In genomic region chr6:43172127-43173007, GRCh38 we compare ENCODE assay signal across 9 cellular contexts. TPM values are rescaled to one million over a fixed set of nuclear protein-coding genes. Genes with fewer than 3 reads are reported as not detected.
DNase-seq lines count a peak whose midpoint lies in the region; ATAC-seq, FAIRE-seq and TF ChIP-seq lines count a peak whose summit lies in the region.
"Had no signal": no experiment of that assay in that cellular context is flagged by ENCODE, and none has a peak within 500 bp of the region (broad histone marks: within the 10 kb centered on the region; RNA-seq: fewer than 3 reads in every experiment).

No MANE protein-coding gene starts in this region.

- H3K27ac ChIP-seq in endothelial cell of umbilical vein (ENCODE audit: insufficient read depth, low read depth, low read length) = peak overlapping the region; percentile 48

- TF ChIP-seq POLR2A in endothelial cell of umbilical vein (IDR thresholded peaks at IDR 0.05; ENCODE audit: low read depth, low read length) = no peak

- H3K4me2 ChIP-seq in endothelial cell of umbilical vein (ENCODE audit: insufficient read depth, low read length) = peak overlapping the region; percentile 79

- no peaks in the 10 kb centered on the region for H3K27me3 ChIP-seq in endothelial cell of umbilical vein (ENCODE audit: control insufficient read depth in 2 of 2, insufficient read depth in 2 of 2, low read length in 2 of 2)
- no peaks in the 10 kb centered on the region for H3K27me3 ChIP-seq in mucosa of stomach (ENCODE audit: control insufficient read depth, insufficient read depth, low read length)

- H2AFZ ChIP-seq in endothelial cell of umbilical vein (ENCODE audit: low read depth, low read length) = no peak overlapping the region

- no peaks in the 10 kb centered on the region for H3K9me3 Mint-ChIP-seq in stimulated activated naive B cell treated with anti-CD40 and anti-IgM and Interleukin-4, amounts not matched to agents 10 μg/mL and 1 μg/mL and 100 μg/mL, for 72 hours

- DNase-seq in GM12865 (ENCODE audit: low read depth) (peak; percentile 52), NCI-H2171 (lab: John Stamatoyannopoulos, UW) (peak; percentile 26), endothelial cell of umbilical vein (ENCODE audit: low read depth, low spot score) (peak; percentile 43)
- peak; percentile 54 for DNase-seq in activated CD8-positive, alpha-beta memory T cell treated with anti-CD3 and anti-CD28 coated beads, Interleukin-2, amount 50 U/mL, for 4 hours
- DNase-seq in stimulated activated naive B cell treated with anti-CD40 and anti-IgM and Interleukin-4, amounts not matched to agents 10 μg/mL and 1 μg/mL and 100 μg/mL, for 72 hours = peak; percentile 47

- H3K9me1 ChIP-seq in endothelial cell of umbilical vein (replicated peaks; ENCODE audit: control insufficient read depth, extremely low read depth, insufficient read depth, low read length) = no peaks in the 10 kb centered on the region

- H3K36me3 ChIP-seq in endothelial cell of umbilical vein (ENCODE audit: control insufficient read depth in 2 of 2, extremely low read depth in 1 of 2, insufficient read depth in 2 of 2, low read length in 2 of 2) (peaks cover 6 to 14% of the 10 kb centered on the region in 2 experiments), mucosa of stomach (ENCODE audit: control insufficient read depth, insufficient read depth, low read length) (peaks cover 16% of the 10 kb centered on the region)

- peaks cover 13 to 39% of the 10 kb centered on the region in 2 donors for H3K36me3 Mint-ChIP-seq in stimulated activated naive B cell treated with anti-CD40 and anti-IgM and Interleukin-4, amounts not matched to agents 10 μg/mL and 1 μg/mL and 100 μg/mL, for 72 hours

- H3K79me2 ChIP-seq in endothelial cell of umbilical vein (ENCODE audit: control insufficient read depth, insufficient read depth, low read length) = peaks cover 40% of the 10 kb centered on the region

- peak; percentile 67 for FAIRE-seq in endothelial cell of umbilical vein (lab: Jason Lieb, UNC)
- FAIRE-seq: endometrium had no signal

- H3K4me1 ChIP-seq in endothelial cell of umbilical vein (ENCODE audit: control insufficient read depth, extremely low read depth, insufficient read depth, low read length) = peaks cover 25% of the 10 kb centered on the region
- H3K4me1 ChIP-seq in mucosa of stomach (ENCODE audit: control insufficient read depth, insufficient read depth, low read length) = peaks cover 32% of the 10 kb centered on the region

- intact Hi-C loops in endothelial cell of umbilical vein (cut with micrococcal nuclease) = loop anchor here (1.0 to 5.0 kb wide), 2 partner anchors 57 to 75 kb away; partner anchors contain the start of gene DNPH1

- ATAC-seq in stimulated activated naive B cell treated with anti-CD40 and anti-IgM and Interleukin-4, amounts not matched to agents 10 μg/mL and 1 μg/mL and 100 μg/mL, for 72 hours (replicated peaks) = no peak
- ATAC-seq in esophagus mucosa (no peak), HG03097 (IDR thresholded peaks at IDR 0.05; ENCODE audit: low FRiP score, unreplicated experiment) (no peak)

- dilution Hi-C loops in endothelial cell of umbilical vein (cut with MboI; ENCODE audit: extremely low pct_ligation_motif_present, low sequenced_read_pairs) = no loop called here

- H4K20me1 ChIP-seq in endothelial cell of umbilical vein (replicated peaks; ENCODE audit: control insufficient read depth, extremely low read depth, insufficient read depth, low read length) = peaks cover 2% of the 10 kb centered on the region

- TF ChIP-seq CTCF in GM12865 (IDR thresholded peaks at IDR 0.05; ENCODE audit: insufficient read depth, low read depth, low read length, missing control alignments) (no peak), endothelial cell of umbilical vein (IDR thresholded peaks at IDR 0.05; ENCODE audit: extremely low read depth in 1 of 2, insufficient read depth in 1 of 2, low read depth in 1 of 2, low read length in 2 of 2) (no peak)

- no TSS peak for BruUV-seq in endothelial cell of umbilical vein (replicated peaks; lab: Mats Ljungman, UMichigan)

- peaks cover 34 to 49% of the 10 kb centered on the region in 2 donors for H3K4me1 Mint-ChIP-seq in stimulated activated naive B cell treated with anti-CD40 and anti-IgM and Interleukin-4, amounts not matched to agents 10 μg/mL and 1 μg/mL and 100 μg/mL, for 72 hours

- no peaks in the 10 kb centered on the region for H3K27me3 Mint-ChIP-seq in stimulated activated naive B cell treated with anti-CD40 and anti-IgM and Interleukin-4, amounts not matched to agents 10 μg/mL and 1 μg/mL and 100 μg/mL, for 72 hours

- H3K9ac ChIP-seq in endothelial cell of umbilical vein (replicated peaks; ENCODE audit: extremely low read depth, insufficient read depth, low read length) (peak overlapping the region; percentile 73), mucosa of stomach (ENCODE audit: low read length) (peak overlapping the region; percentile 92)

- peak overlapping the region; percentile 88 to 92 for H3K4me3 Mint-ChIP-seq in stimulated activated naive B cell treated with anti-CD40 and anti-IgM and Interleukin-4, amounts not matched to agents 10 μg/mL and 1 μg/mL and 100 μg/mL, for 72 hours

- H3K9me3 ChIP-seq in endothelial cell of umbilical vein (replicated peaks; ENCODE audit: control insufficient read depth, insufficient read depth, low read length) (no peaks in the 10 kb centered on the region), mucosa of stomach (ENCODE audit: control insufficient read depth, low read length) (no peaks in the 10 kb centered on the region)

- H3K27ac Mint-ChIP-seq in stimulated activated naive B cell treated with anti-CD40 and anti-IgM and Interleukin-4, amounts not matched to agents 10 μg/mL and 1 μg/mL and 100 μg/mL, for 72 hours = peak overlapping the region; percentile 94

- POLR2A ChIA-PET in endothelial cell of umbilical vein (lab: Charles Lee) = interaction anchor here (0.6 kb wide), 1 partner anchor 305 kb away, joined by 4 read pairs; no protein-coding TSS in a partner anchor

- CTCF ChIA-PET in endothelial cell of umbilical vein (lab: Charles Lee) = interaction anchor here (0.9 to 3.6 kb wide), 4 partner anchors 29 to 82 kb away, joined by 3 to 17 read pairs (median 4); partner anchors contain the start of gene DNPH1

- peak overlapping the region; percentile 91 for H3K4me3 ChIP-seq in GM12865 (ENCODE audit: low read depth, low read length)
- H3K4me3 ChIP-seq in endothelial cell of umbilical vein (replicated peaks in 1 of 3; ENCODE audit: insufficient read depth in 1 of 3, low read depth in 1 of 3, low read length in 3 of 3) = peak overlapping the region; percentile 7 to 90 (median 58)
- peak overlapping the region; percentile 74 for H3K4me3 ChIP-seq in mucosa of stomach (ENCODE audit: low read length)

TF ChIP-seq in endothelial cell of umbilical vein, 7 proteins besides CTCF, POLR2A, EP300 and RAD21:
- TF ChIP-seq MYC (IDR thresholded peaks at IDR 0.05; ENCODE audit: low read depth, low read length) (no peak), POLR2AphosphoS5 (IDR thresholded peaks at IDR 0.05; ENCODE audit: insufficient read depth, low read depth, low read length) (no peak), GATA2 (IDR thresholded peaks at IDR 0.05; ENCODE audit: insufficient read depth, insufficient read length, low read depth, low read length) (no peak), FOS (IDR thresholded peaks at IDR 0.05; ENCODE audit: borderline replicate concordance, insufficient read depth, low read length) (no peak), JUN (IDR thresholded peaks at IDR 0.05; ENCODE audit: borderline replicate concordance, insufficient read depth, insufficient read length, low read depth) (no peak)
- TF ChIP-seq, protein P1, sequence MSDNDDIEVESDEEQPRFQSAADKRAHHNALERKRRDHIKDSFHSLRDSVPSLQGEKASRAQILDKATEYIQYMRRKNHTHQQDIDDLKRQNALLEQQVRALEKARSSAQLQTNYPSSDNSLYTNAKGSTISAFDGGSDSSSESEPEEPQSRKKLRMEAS (IDR thresholded peaks at IDR 0.05; ENCODE audit: insufficient read depth, insufficient read length) = no peak

RNA-seq across cellular contexts. Expression of gene SRF, which starts 1.3 kb away (rescaled TPM):
- total RNA-seq in endothelial cell of umbilical vein = 34.4 and 36.2 TPM in 2 replicates
- polyA plus RNA-seq in endothelial cell of umbilical vein = 55.8 and 61.5 TPM in 2 replicates
- polyA plus RNA-seq in endothelial cell of umbilical vein (2011; cell fraction: cytosol; rRNA removed) = 37.8 and 42.6 TPM in 2 replicates
- 47.5 and 47.9 TPM in 2 replicates for polyA plus RNA-seq in endothelial cell of umbilical vein (2011; cell fraction: nucleus; rRNA removed)
- 21.5 and 25.2 TPM in 2 replicates for polyA plus RNA-seq in endothelial cell of umbilical vein (2012)
- 37.6 and 53.2 TPM in 2 replicates for polyA minus RNA-seq in endothelial cell of umbilical vein
- 26.0 TPM for polyA minus RNA-seq in endothelial cell of umbilical vein (2011; cell fraction: cytosol; rRNA and poly(A)+ RNA removed)
- 15.8 and 19.1 TPM in 2 replicates for polyA minus RNA-seq in endothelial cell of umbilical vein (2011; cell fraction: nucleus; rRNA and poly(A)+ RNA removed)
- total RNA-seq in esophagus mucosa = 19.3 TPM

RNA-seq across cellular contexts. Expression of gene CUL9, which starts 9.6 kb away (rescaled TPM):
- total RNA-seq in endothelial cell of umbilical vein = 43.9 and 46.0 TPM in 2 replicates
- 36.5 and 38.7 TPM in 2 replicates for polyA plus RNA-seq in endothelial cell of umbilical vein
- polyA plus RNA-seq in endothelial cell of umbilical vein (2011; cell fraction: cytosol; rRNA removed) = 13.9 and 16.1 TPM in 2 replicates
- 209 and 248 TPM in 2 replicates for polyA plus RNA-seq in endothelial cell of umbilical vein (2011; cell fraction: nucleus; rRNA removed)
- polyA plus RNA-seq in endothelial cell of umbilical vein (2012) = 15.4 and 24.4 TPM in 2 replicates
- 48.9 and 51.7 TPM in 2 replicates for polyA minus RNA-seq in endothelial cell of umbilical vein
- 10.0 TPM for polyA minus RNA-seq in endothelial cell of umbilical vein (2011; cell fraction: cytosol; rRNA and poly(A)+ RNA removed)
- polyA minus RNA-seq in endothelial cell of umbilical vein (2011; cell fraction: nucleus; rRNA and poly(A)+ RNA removed) = 59.2 and 76.5 TPM in 2 replicates
- total RNA-seq in esophagus mucosa = 23.6 TPM

RNA-seq across cellular contexts. Expression of gene DNPH1, which starts 56.9 kb away (rescaled TPM):
- total RNA-seq in endothelial cell of umbilical vein (34.3 and 37.7 TPM in 2 replicates), esophagus mucosa (40.2 TPM)
- 120 and 131 TPM in 2 replicates for polyA plus RNA-seq in endothelial cell of umbilical vein
- polyA plus RNA-seq in endothelial cell of umbilical vein (2011; cell fraction: cytosol; rRNA removed) = 65.8 and 81.7 TPM in 2 replicates
- polyA plus RNA-seq in endothelial cell of umbilical vein (2011; cell fraction: nucleus; rRNA removed) = 22.2 and 25.2 TPM in 2 replicates
- polyA plus RNA-seq in endothelial cell of umbilical vein (2012) = 30.6 and 50.9 TPM in 2 replicates
- polyA minus RNA-seq in endothelial cell of umbilical vein = 17.8 and 20.9 TPM in 2 replicates
- 58.5 TPM for polyA minus RNA-seq in endothelial cell of umbilical vein (2011; cell fraction: cytosol; rRNA and poly(A)+ RNA removed)
- polyA minus RNA-seq in endothelial cell of umbilical vein (2011; cell fraction: nucleus; rRNA and poly(A)+ RNA removed) = 5.5 and 6.8 TPM in 2 replicates
